Comparison of ENCODE assay signal across 8 cellular contexts in the genomic region with DNA sequence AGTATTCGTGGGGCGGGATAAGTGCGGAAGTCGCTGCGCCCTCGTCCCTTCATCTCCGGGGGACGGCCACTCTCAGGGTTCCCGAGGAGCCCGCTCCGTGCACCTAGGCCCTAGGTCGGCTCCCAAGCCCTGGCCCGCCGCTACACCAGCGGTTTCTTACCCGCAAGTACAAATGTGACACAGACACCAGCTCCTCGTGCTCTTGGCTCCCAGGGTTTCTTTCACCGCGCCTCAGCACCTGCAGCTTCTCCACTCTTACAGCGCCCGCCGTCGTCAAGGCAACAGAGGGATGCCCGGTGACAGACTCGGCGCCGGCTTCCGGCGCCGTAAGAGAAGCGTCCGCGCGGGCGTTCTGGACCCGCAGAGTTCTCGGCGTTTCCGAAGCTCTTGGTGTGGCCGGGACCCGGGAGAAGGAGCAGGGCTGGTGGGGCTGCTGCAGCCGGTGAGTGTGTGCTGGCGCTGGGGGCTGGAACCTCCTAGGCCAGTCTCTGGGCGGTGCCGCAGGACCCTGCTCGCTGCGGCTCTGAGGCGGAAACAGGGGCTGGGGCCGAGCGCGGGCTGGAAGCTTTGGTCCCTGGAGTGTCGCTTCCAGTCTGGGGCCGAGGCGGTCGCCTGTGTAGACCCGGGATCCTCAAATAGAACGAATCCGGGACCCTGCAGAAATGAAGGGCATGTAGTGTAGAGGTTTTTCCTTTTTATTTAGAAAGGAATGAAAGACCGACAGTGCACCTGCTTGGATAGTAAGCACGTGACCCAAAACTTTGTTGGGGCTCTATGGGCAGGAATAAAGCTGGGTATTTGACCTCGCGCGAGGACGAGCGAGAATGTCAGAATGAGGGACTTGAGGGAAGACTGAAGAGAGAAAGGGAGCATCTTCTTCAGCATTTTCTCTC.
DNase-seq lines count a peak whose midpoint lies in the region; ATAC-seq and TF ChIP-seq lines count a peak whose summit lies in the region.

No MANE protein-coding gene starts in this region.

- no peak overlapping the region for H2AK9ac ChIP-seq in IMR-90 (replicated peaks; ENCODE audit: low read depth, low read length, poor library complexity)

- intact Hi-C loops in IMR-90 (cut with micrococcal nuclease), result no loop called here

- H3K79me1 ChIP-seq in IMR-90 (ENCODE audit: low read depth in 1 of 2, low read length in 2 of 2), result no peaks in the 10 kb centered on the region

- TF ChIP-seq POLR2A in IMR-90 (IDR thresholded peaks at IDR 0.05; ENCODE audit: low read depth, low read length), result no peak

- TF ChIP-seq CTCF in BE2C (IDR thresholded peaks at IDR 0.05; ENCODE audit: low read depth, low read length) (no peak), IMR-90 (conservative IDR thresholded peaks at IDR 0.05; ENCODE audit: low read depth, low read length) (no peak)

- H3K4me3 ChIP-seq in BE2C (ENCODE audit: low read depth, low read length), result peak overlapping the region; percentile 64
- peak overlapping the region; percentile 42 for H3K4me3 ChIP-seq in IMR-90 (ENCODE audit: insufficient read depth, low read depth, low read length)

- no TSS peak for BruUV-seq in IMR-90 (replicated peaks; lab: Mats Ljungman, UMichigan)

- POLR2A ChIA-PET in IMR-90 (lab: Charles Lee; ENCODE audit: unreplicated experiment), result no interaction called here

- in situ Hi-C loops in IMR-90 (cut with MboI; ENCODE audit: low sequenced_read_pairs), result no loop called here

- no peak overlapping the region for H3K56ac ChIP-seq in IMR-90 (ENCODE audit: extremely low read depth, insufficient read depth, low read length)

- DNase-seq in BE2C (peak; percentile 62), IMR-90 (peak; percentile 3), T-helper 9 cell (peak; percentile 0), caudate nucleus (lab: John Stamatoyannopoulos, UW) (peak in 51 of 61 donors; percentile 4 to 73 (median 31)), left lobe of liver (ENCODE audit: low spot score) (peak; percentile 38), SW480 (ENCODE audit: low spot score) (no peak)
- DNase-seq in stimulated activated CD4-positive, alpha-beta T cell treated with anti-CD3 and anti-CD28 coated beads, Interleukin-2, amount 100 ng/mL, for 4 hours (ENCODE audit: low read depth), result peak; percentile 1

- H2BK5ac ChIP-seq in IMR-90 (ENCODE audit: low read depth, low read length, poor library complexity, severe bottlenecking), result no peak overlapping the region

- no peak overlapping the region for H4K91ac ChIP-seq in IMR-90 (ENCODE audit: insufficient read depth, low read depth, low read length)

- no peaks in the 10 kb centered on the region for H4K20me1 ChIP-seq in IMR-90 (ENCODE audit: insufficient read depth, low read length)

- H3K36me3 ChIP-seq in BE2C (no peaks in the 10 kb centered on the region), IMR-90 (ENCODE audit: control insufficient read depth, insufficient read depth, low read length) (no peaks in the 10 kb centered on the region)

- no peak overlapping the region for H2BK20ac ChIP-seq in IMR-90 (ENCODE audit: low read depth, low read length)

- no peak overlapping the region for H3K9ac ChIP-seq in IMR-90 (ENCODE audit: low read depth, low read length)

- CTCF ChIA-PET in IMR-90 (lab: Yijun Ruan, JAX), result interaction anchor here (0.6 kb wide), 1 partner anchor 44 kb away, joined by 3 read pairs; no protein-coding TSS in a partner anchor

- no peak overlapping the region for H3K4ac ChIP-seq in IMR-90 (ENCODE audit: low read depth, low read length)

- H3K27me3 ChIP-seq in BE2C, result peaks cover 24% of the 10 kb centered on the region
- peaks cover 9% of the 10 kb centered on the region for H3K27me3 ChIP-seq in IMR-90 (ENCODE audit: control insufficient read depth, insufficient read depth, low read length)

- ATAC-seq in GM19452 (IDR thresholded peaks at IDR 0.05; ENCODE audit: unreplicated experiment) (peak; percentile 95), IMR-90 (ENCODE audit: low read depth) (peak; percentile 81), left lobe of liver (peak; percentile 49)

- H3K27ac ChIP-seq in IMR-90 (ENCODE audit: insufficient read depth, low read length) (no peak overlapping the region), caudate nucleus (ENCODE audit: low read depth, low read length) (no peak overlapping the region)

- H3K23ac ChIP-seq in IMR-90 (ENCODE audit: low read depth, low read length), result no peak overlapping the region

- no peak for TF ChIP-seq RAD21 in IMR-90 (IDR thresholded peaks at IDR 0.05; ENCODE audit: low read length)

- H2BK120ac ChIP-seq in IMR-90 (ENCODE audit: low read depth, low read length), result no peak overlapping the region

- dilution Hi-C loops in IMR-90 (cut with HindIII; ENCODE audit: low sequenced_read_pairs, unreplicated experiment), result no loop called here

- no peak overlapping the region for H2BK15ac ChIP-seq in IMR-90 (ENCODE audit: low read depth, low read length)

- no peaks in the 10 kb centered on the region for H3K4me1 ChIP-seq in BE2C
- no peaks in the 10 kb centered on the region; the same call in 1 of the 2 replicates for H3K4me1 ChIP-seq in IMR-90 (ENCODE audit: control insufficient read depth, insufficient read depth, low read length)

- H4K8ac ChIP-seq in IMR-90 (ENCODE audit: low read depth in 2 of 2, low read length in 2 of 2), result no peak overlapping the region

- peak overlapping the region; percentile 75 for H3K4me2 ChIP-seq in IMR-90 (ENCODE audit: low read depth, low read length)

- H3K9me1 ChIP-seq in IMR-90 (ENCODE audit: insufficient read depth, low read length), result no peaks in the 10 kb centered on the region

- 2% methylated on average over 17 of the region's 65 CpGs; no CpG with 5 or more reads in 1 of the 2 experiments for WGBS in IMR-90 (ENCODE audit: extremely low coverage in 2 of 2, insufficient read length in 1 of 2), 2 experiments

- peak overlapping the region; percentile 76 for H2AFZ ChIP-seq in IMR-90 (replicated peaks; ENCODE audit: low read length, poor library complexity)

- no peak overlapping the region for H2AK5ac ChIP-seq in IMR-90 (ENCODE audit: low read depth, low read length)

- H3K14ac ChIP-seq in IMR-90 (replicated peaks; ENCODE audit: low read depth, low read length), result no peak overlapping the region

- no peaks in the 10 kb centered on the region for H3K9me3 ChIP-seq in BE2C
- no peaks in the 10 kb centered on the region for H3K9me3 ChIP-seq in IMR-90 (ENCODE audit: control insufficient read depth, insufficient read depth, low read length)

- no peak overlapping the region for H4K5ac ChIP-seq in IMR-90 (ENCODE audit: low read depth, low read length)

- H3K18ac ChIP-seq in IMR-90 (ENCODE audit: low read depth, low read length), result no peak overlapping the region

TF ChIP-seq in IMR-90, 13 proteins besides CTCF, POLR2A, EP300 and RAD21:
- TF ChIP-seq MAZ (IDR thresholded peaks at IDR 0.05; ENCODE audit: borderline replicate concordance, low read depth, low read length) (no peak), CEBPB (IDR thresholded peaks at IDR 0.05; ENCODE audit: low read depth, low read length) (no peak), RCOR1 (IDR thresholded peaks at IDR 0.05; ENCODE audit: insufficient replicate concordance, low read length) (no peak), MXI1 (IDR thresholded peaks at IDR 0.05; ENCODE audit: borderline replicate concordance, low read depth, low read length) (no peak), NFE2L2 (IDR thresholded peaks at IDR 0.05; ENCODE audit: low read depth, low read length) (no peak), FOS (IDR thresholded peaks at IDR 0.05; ENCODE audit: low read depth, low read length) (no peak), RFX5 (IDR thresholded peaks at IDR 0.05; ENCODE audit: low read depth, low read length) (no peak), BHLHE40 (IDR thresholded peaks at IDR 0.05; ENCODE audit: low read depth, low read length) (no peak), MAFK (IDR thresholded peaks at IDR 0.05; ENCODE audit: low read depth, low read length) (no peak), CHD1 (IDR thresholded peaks at IDR 0.05; ENCODE audit: low read depth, low read length) (no peak), SMC3 (IDR thresholded peaks at IDR 0.05; ENCODE audit: low read depth, low read length) (no peak)
- TF ChIP-seq, protein P1, sequence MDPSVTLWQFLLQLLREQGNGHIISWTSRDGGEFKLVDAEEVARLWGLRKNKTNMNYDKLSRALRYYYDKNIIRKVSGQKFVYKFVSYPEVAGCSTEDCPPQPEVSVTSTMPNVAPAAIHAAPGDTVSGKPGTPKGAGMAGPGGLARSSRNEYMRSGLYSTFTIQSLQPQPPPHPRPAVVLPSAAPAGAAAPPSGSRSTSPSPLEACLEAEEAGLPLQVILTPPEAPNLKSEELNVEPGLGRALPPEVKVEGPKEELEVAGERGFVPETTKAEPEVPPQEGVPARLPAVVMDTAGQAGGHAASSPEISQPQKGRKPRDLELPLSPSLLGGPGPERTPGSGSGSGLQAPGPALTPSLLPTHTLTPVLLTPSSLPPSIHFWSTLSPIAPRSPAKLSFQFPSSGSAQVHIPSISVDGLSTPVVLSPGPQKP (IDR thresholded peaks at IDR 0.05; ENCODE audit: borderline replicate concordance, low read depth, low read length), result no peak
- TF ChIP-seq, protein P2, sequence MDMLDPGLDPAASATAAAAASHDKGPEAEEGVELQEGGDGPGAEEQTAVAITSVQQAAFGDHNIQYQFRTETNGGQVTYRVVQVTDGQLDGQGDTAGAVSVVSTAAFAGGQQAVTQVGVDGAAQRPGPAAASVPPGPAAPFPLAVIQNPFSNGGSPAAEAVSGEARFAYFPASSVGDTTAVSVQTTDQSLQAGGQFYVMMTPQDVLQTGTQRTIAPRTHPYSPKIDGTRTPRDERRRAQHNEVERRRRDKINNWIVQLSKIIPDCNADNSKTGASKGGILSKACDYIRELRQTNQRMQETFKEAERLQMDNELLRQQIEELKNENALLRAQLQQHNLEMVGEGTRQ (IDR thresholded peaks at IDR 0.05; ENCODE audit: low read depth, low read length), result no peak
